2 cellular contexts compared by ENCODE assay signal in genomic region chr5:166165600-166165999, GRCh38.
A peak's percentile ranks its signal among the peaks of the same experiment; 100 is the strongest.
TF ChIP-seq lines count a peak whose summit lies in the region.

No MANE protein-coding gene starts in this region.

TF ChIP-seq in SK-N-SH, 30 proteins besides CTCF, POLR2A, EP300 and RAD21 (continued from another document):
- TF ChIP-seq, protein P1, sequence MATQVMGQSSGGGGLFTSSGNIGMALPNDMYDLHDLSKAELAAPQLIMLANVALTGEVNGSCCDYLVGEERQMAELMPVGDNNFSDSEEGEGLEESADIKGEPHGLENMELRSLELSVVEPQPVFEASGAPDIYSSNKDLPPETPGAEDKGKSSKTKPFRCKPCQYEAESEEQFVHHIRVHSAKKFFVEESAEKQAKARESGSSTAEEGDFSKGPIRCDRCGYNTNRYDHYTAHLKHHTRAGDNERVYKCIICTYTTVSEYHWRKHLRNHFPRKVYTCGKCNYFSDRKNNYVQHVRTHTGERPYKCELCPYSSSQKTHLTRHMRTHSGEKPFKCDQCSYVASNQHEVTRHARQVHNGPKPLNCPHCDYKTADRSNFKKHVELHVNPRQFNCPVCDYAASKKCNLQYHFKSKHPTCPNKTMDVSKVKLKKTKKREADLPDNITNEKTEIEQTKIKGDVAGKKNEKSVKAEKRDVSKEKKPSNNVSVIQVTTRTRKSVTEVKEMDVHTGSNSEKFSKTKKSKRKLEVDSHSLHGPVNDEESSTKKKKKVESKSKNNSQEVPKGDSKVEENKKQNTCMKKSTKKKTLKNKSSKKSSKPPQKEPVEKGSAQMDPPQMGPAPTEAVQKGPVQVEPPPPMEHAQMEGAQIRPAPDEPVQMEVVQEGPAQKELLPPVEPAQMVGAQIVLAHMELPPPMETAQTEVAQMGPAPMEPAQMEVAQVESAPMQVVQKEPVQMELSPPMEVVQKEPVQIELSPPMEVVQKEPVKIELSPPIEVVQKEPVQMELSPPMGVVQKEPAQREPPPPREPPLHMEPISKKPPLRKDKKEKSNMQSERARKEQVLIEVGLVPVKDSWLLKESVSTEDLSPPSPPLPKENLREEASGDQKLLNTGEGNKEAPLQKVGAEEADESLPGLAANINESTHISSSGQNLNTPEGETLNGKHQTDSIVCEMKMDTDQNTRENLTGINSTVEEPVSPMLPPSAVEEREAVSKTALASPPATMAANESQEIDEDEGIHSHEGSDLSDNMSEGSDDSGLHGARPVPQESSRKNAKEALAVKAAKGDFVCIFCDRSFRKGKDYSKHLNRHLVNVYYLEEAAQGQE (IDR thresholded peaks at IDR 0.05; ENCODE audit: low read depth, low read length): peak; percentile 68; the same call in 1 of the 2 replicates
- TF ChIP-seq IRF3 (IDR thresholded peaks at IDR 0.05; ENCODE audit: low read depth, low read length): no peak

TF ChIP-seq in SK-N-SH treated with all-trans-retinoic acid at 6 μM for 48 hours, 23 proteins besides CTCF, POLR2A, EP300 and RAD21 (continued from another document):
- TF ChIP-seq, protein P2, sequence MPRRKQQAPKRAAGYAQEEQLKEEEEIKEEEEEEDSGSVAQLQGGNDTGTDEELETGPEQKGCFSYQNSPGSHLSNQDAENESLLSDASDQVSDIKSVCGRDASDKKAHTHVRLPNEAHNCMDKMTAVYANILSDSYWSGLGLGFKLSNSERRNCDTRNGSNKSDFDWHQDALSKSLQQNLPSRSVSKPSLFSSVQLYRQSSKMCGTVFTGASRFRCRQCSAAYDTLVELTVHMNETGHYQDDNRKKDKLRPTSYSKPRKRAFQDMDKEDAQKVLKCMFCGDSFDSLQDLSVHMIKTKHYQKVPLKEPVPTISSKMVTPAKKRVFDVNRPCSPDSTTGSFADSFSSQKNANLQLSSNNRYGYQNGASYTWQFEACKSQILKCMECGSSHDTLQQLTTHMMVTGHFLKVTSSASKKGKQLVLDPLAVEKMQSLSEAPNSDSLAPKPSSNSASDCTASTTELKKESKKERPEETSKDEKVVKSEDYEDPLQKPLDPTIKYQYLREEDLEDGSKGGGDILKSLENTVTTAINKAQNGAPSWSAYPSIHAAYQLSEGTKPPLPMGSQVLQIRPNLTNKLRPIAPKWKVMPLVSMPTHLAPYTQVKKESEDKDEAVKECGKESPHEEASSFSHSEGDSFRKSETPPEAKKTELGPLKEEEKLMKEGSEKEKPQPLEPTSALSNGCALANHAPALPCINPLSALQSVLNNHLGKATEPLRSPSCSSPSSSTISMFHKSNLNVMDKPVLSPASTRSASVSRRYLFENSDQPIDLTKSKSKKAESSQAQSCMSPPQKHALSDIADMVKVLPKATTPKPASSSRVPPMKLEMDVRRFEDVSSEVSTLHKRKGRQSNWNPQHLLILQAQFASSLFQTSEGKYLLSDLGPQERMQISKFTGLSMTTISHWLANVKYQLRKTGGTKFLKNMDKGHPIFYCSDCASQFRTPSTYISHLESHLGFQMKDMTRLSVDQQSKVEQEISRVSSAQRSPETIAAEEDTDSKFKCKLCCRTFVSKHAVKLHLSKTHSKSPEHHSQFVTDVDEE (CRISPR knock-in tag; IDR thresholded peaks at IDR 0.05): no peak
- no peak for TF ChIP-seq TCF4 (CRISPR knock-in tag; IDR thresholded peaks at IDR 0.05; ENCODE audit: borderline replicate concordance)
- TF ChIP-seq ZC3H10 (CRISPR knock-in tag; IDR thresholded peaks at IDR 0.05): no peak
- TF ChIP-seq PPARA (CRISPR knock-in tag; IDR thresholded peaks at IDR 0.05; ENCODE audit: borderline replicate concordance): no peak
- no peak for TF ChIP-seq CREB5 (CRISPR knock-in tag; IDR thresholded peaks at IDR 0.05; ENCODE audit: low read depth)
- no peak for TF ChIP-seq SNAI2 (CRISPR knock-in tag; IDR thresholded peaks at IDR 0.05)
- no peak for TF ChIP-seq PATZ1 (CRISPR knock-in tag; IDR thresholded peaks at IDR 0.05; ENCODE audit: borderline replicate concordance)
- no peak for TF ChIP-seq ISL1 (CRISPR knock-in tag; IDR thresholded peaks at IDR 0.05)
- no peak for TF ChIP-seq ZFP3 (CRISPR knock-in tag; IDR thresholded peaks at IDR 0.05)
- TF ChIP-seq ZNF565 (CRISPR knock-in tag; conservative IDR thresholded peaks at IDR 0.05; ENCODE audit: low read depth): no peak
- TF ChIP-seq TOX (CRISPR knock-in tag; IDR thresholded peaks at IDR 0.05; ENCODE audit: borderline replicate concordance): no peak
- TF ChIP-seq, protein P3, sequence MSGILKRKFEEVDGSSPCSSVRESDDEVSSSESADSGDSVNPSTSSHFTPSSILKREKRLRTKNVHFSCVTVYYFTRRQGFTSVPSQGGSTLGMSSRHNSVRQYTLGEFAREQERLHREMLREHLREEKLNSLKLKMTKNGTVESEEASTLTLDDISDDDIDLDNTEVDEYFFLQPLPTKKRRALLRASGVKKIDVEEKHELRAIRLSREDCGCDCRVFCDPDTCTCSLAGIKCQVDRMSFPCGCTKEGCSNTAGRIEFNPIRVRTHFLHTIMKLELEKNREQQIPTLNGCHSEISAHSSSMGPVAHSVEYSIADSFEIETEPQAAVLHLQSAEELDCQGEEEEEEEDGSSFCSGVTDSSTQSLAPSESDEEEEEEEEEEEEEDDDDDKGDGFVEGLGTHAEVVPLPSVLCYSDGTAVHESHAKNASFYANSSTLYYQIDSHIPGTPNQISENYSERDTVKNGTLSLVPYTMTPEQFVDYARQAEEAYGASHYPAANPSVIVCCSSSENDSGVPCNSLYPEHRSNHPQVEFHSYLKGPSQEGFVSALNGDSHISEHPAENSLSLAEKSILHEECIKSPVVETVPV (CRISPR knock-in tag; IDR thresholded peaks at IDR 0.05): no peak
- TF ChIP-seq ZFP30 (CRISPR knock-in tag; IDR thresholded peaks at IDR 0.05): no peak
- no peak for TF ChIP-seq CSDC2 (CRISPR knock-in tag; IDR thresholded peaks at IDR 0.05)
- TF ChIP-seq OSR1 (CRISPR knock-in tag; IDR thresholded peaks at IDR 0.05): no peak
- TF ChIP-seq ARNTL (CRISPR knock-in tag; IDR thresholded peaks at IDR 0.05; ENCODE audit: borderline replicate concordance, low read depth): no peak
